Comparison of ENCODE assay signal across 31 cellular contexts in the genomic region with DNA sequence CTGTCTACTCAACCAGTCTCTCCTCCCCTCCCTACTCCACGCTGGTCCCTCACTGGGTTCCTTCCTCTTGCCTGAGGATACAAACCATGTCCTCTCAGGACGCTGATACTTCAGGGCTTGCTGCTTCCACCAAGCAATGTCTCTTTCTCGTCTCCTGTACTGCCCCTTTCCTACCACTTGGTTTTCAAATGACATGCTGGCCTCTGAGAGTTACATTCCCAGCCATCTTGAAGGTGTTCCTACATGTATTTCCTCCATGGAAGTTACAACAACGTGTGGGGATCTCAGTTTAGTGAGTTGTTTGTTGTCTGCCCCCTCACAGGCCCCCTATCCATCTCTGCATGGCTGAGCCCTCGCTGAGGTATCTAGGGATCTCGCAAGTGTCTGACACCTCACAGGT.
"Had no signal": no experiment of that assay in that cellular context is flagged by ENCODE, and none has a peak within 500 bp of the region (broad histone marks: within the 10 kb centered on the region; RNA-seq: fewer than 3 reads in every experiment).

No MANE protein-coding gene starts in this region.

- H3K27me3 ChIP-seq: cardiac muscle cell, Peyer's patch had no signal

- H3K9me3 ChIP-seq: Peyer's patch had no signal

- H3K36me3 Mint-ChIP-seq: activated naive CD8-positive, alpha-beta T cell treated with anti-CD3 and anti-CD28 coated beads for 36 hours had no signal

- H3K27ac ChIP-seq: cardiac muscle cell, Peyer's patch, RWPE1 had no signal

- H3K27me3 Mint-ChIP-seq: activated CD4-positive, alpha-beta T cell treated with anti-CD3 and anti-CD28 coated beads, Interleukin-2, amount 10 ng/mL, durations not matched to agents 24 days and 14 days; activated CD8-positive, alpha-beta T cell treated with anti-CD3 and anti-CD28 coated beads for 36 hours had no signal

- H3K4me3 ChIP-seq: cardiac muscle cell, Peyer's patch had no signal

- H3K27ac Mint-ChIP-seq: activated CD4-positive, alpha-beta T cell treated with anti-CD3 and anti-CD28 coated beads, Interleukin-2, amount 10 ng/mL, durations not matched to agents 24 days and 14 days; activated CD8-positive, alpha-beta T cell treated with anti-CD3 and anti-CD28 coated beads for 36 hours; activated naive CD8-positive, alpha-beta T cell treated with anti-CD3 and anti-CD28 coated beads for 36 hours; activated T-cell treated with anti-CD3 and anti-CD28 coated beads, Interleukin-2, amount 50 U/mL, for 72 hours; activated T-helper 17 cell treated with anti-CD3 and anti-CD28 coated beads, Interleukin-2, amount 50 U/mL, for 72 hours had no signal

- DNase-seq: activated CD4-positive, alpha-beta T cell treated with anti-CD3 and anti-CD28 coated beads, Interleukin-2, amount 10 ng/mL, durations not matched to agents 24 days and 14 days; activated CD4-positive, alpha-beta T cell treated with anti-CD3 and anti-CD28 coated beads, Interleukin-2, amount 50 U/mL, for 4 hours; activated CD8-positive, alpha-beta T cell treated with anti-CD3 and anti-CD28 coated beads for 36 hours; activated effector memory CD4-positive, alpha-beta T cell treated with anti-CD3 and anti-CD28 coated beads, Interleukin-2, amount 50 U/mL, for 16 hours; activated naive CD4-positive, alpha-beta T cell; activated naive CD4-positive, alpha-beta T cell treated with anti-CD3 and anti-CD28 coated beads, Interleukin-2, amount 50 U/mL, for 16 hours; activated naive CD8-positive, alpha-beta T cell treated with anti-CD3 and anti-CD28 coated beads for 36 hours; activated T-cell treated with anti-CD3 and anti-CD28 coated beads, Interleukin-2, amount 50 U/mL, for 1 hour; activated T-cell treated with anti-CD3 and anti-CD28 coated beads, Interleukin-2, amount 50 U/mL, for 72 hours; amniotic stem cell; aorta; NCI-H1092 treated with DMSO at 0.1 percent for 48 hours; NCI-H146; NCI-H187; NCI-H2029 treated with DMSO at 0.1 percent for 48 hours; NCI-H2107; NCI-H2171; NCI-H510A; NCI-H526; NCI-H748 treated with DMSO at 0.1 percent for 48 hours; NK-92 treated with Interleukin-12 subunit alpha and Interleukin-12 subunit beta, amount 100 ng/mL, for 24 hours; PC-3; Peyer's patch; SIG-M5; T1000 had no signal

- H3K4me1 Mint-ChIP-seq: activated CD4-positive, alpha-beta T cell treated with anti-CD3 and anti-CD28 coated beads, Interleukin-2, amount 10 ng/mL, durations not matched to agents 24 days and 14 days; activated naive CD8-positive, alpha-beta T cell treated with anti-CD3 and anti-CD28 coated beads for 36 hours; activated T-helper 17 cell treated with anti-CD3 and anti-CD28 coated beads, Interleukin-2, amount 50 U/mL, for 72 hours; central memory CD8-positive, alpha-beta T cell had no signal

- H3K9me3 Mint-ChIP-seq: activated CD4-positive, alpha-beta T cell treated with anti-CD3 and anti-CD28 coated beads, Interleukin-2, amount 10 ng/mL, durations not matched to agents 24 days and 14 days; activated CD8-positive, alpha-beta T cell treated with anti-CD3 and anti-CD28 coated beads for 36 hours; activated naive CD8-positive, alpha-beta T cell treated with anti-CD3 and anti-CD28 coated beads for 36 hours; activated T-cell treated with anti-CD3 and anti-CD28 coated beads, Interleukin-2, amount 50 U/mL, for 72 hours; activated T-helper 17 cell treated with anti-CD3 and anti-CD28 coated beads, Interleukin-2, amount 50 U/mL, for 72 hours; central memory CD8-positive, alpha-beta T cell had no signal

- H3K4me1 ChIP-seq: Peyer's patch had no signal

- ATAC-seq: activated CD8-positive, alpha-beta T cell treated with anti-CD3 and anti-CD28 coated beads for 36 hours; activated T-cell treated with anti-CD3 and anti-CD28 coated beads, Interleukin-2, amount 50 U/mL, for 72 hours; activated T-helper 17 cell treated with anti-CD3 and anti-CD28 coated beads, Interleukin-2, amount 50 U/mL, for 72 hours; PC-3; Right ventricle myocardium inferior; SK-N-SH treated with all-trans-retinoic acid at 6 μM for 48 hours had no signal

- H3K4me3 Mint-ChIP-seq: activated CD4-positive, alpha-beta T cell treated with anti-CD3 and anti-CD28 coated beads, Interleukin-2, amount 10 ng/mL, durations not matched to agents 24 days and 14 days; activated CD8-positive, alpha-beta T cell treated with anti-CD3 and anti-CD28 coated beads for 36 hours; activated naive CD8-positive, alpha-beta T cell treated with anti-CD3 and anti-CD28 coated beads for 36 hours; activated T-cell treated with anti-CD3 and anti-CD28 coated beads, Interleukin-2, amount 50 U/mL, for 72 hours; activated T-helper 17 cell treated with anti-CD3 and anti-CD28 coated beads, Interleukin-2, amount 50 U/mL, for 72 hours; central memory CD8-positive, alpha-beta T cell had no signal

- H3K36me3 ChIP-seq: cardiac muscle cell, Peyer's patch had no signal
